Comparison of ENCODE assay signal across 1 cellular context in genomic region chr10:112393827-112394226, GRCh38.
TF ChIP-seq lines count a peak whose summit lies in the region.

No MANE protein-coding gene starts in this region.

TF ChIP-seq in HCT116, 20 proteins besides CTCF, POLR2A, EP300 and RAD21 (continued from another document):
- no peak for TF ChIP-seq REST (IDR thresholded peaks at IDR 0.05; ENCODE audit: low read depth)
- TF ChIP-seq EZH2phosphoT487 (IDR thresholded peaks at IDR 0.05; ENCODE audit: borderline replicate concordance): no peak
- no peak for TF ChIP-seq EGR1 (IDR thresholded peaks at IDR 0.05; ENCODE audit: low read depth)
- no peak for TF ChIP-seq MAX (IDR thresholded peaks at IDR 0.05)
- TF ChIP-seq ZBTB33 (IDR thresholded peaks at IDR 0.05; ENCODE audit: extremely low read depth, insufficient replicate concordance, low read length): no peak
- TF ChIP-seq CBX3 (IDR thresholded peaks at IDR 0.05; ENCODE audit: low read depth): no peak
- no peak for TF ChIP-seq ZNF274 (IDR thresholded peaks at IDR 0.05; ENCODE audit: low read depth, low read length)
- no peak for TF ChIP-seq ATF3 (IDR thresholded peaks at IDR 0.05)
- TF ChIP-seq CEBPB (IDR thresholded peaks at IDR 0.05; ENCODE audit: low read depth): no peak
- TF ChIP-seq POLR2AphosphoS5 (IDR thresholded peaks at IDR 0.05; ENCODE audit: low read depth, low read length): no peak
- TF ChIP-seq SIN3A (IDR thresholded peaks at IDR 0.05; ENCODE audit: low read depth): no peak
- TF ChIP-seq ZFX (IDR thresholded peaks at IDR 0.05): no peak
- TF ChIP-seq TCF7L2 (IDR thresholded peaks at IDR 0.05; ENCODE audit: borderline replicate concordance, extremely low read depth, insufficient read depth, insufficient read length): no peak
- TF ChIP-seq YY1 (IDR thresholded peaks at IDR 0.05; ENCODE audit: extremely low read depth, insufficient replicate concordance, low read depth, low read length): no peak
